In the genomic region with DNA sequence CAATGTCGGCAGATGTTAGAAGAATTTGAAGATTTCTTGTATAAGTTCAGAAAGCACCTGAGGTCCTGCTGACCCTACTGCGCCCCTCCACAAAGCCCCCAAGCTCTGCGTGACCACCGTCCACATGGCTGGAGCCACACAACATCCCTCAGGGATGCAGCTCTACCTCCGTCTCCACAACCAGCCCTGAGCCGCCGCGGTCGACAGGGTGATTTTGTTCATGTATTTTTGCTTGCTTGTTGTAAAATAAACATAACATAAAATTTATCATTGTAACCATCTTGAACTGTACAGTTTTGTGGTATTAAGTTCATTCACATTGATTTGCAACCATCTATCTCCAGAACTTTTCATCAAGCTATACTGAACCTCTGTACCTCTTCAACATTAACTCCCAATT, we compare ENCODE assay signal across 25 cellular contexts. TPM values are rescaled to one million over a fixed set of nuclear protein-coding genes. Genes with fewer than 3 reads are reported as not detected.
"Had no signal": no experiment of that assay in that cellular context is flagged by ENCODE, and none has a peak within 500 bp of the region (broad histone marks: within the 10 kb centered on the region; RNA-seq: fewer than 3 reads in every experiment).

No MANE protein-coding gene starts in this region.

- DNase-seq: Kasumi-1; MM.1S; NCI-H1092 treated with DMSO at 0.1 percent for 48 hours; NCI-H1436; NCI-H187; NCI-H2029; NCI-H2081 treated with DMSO at 0.1 percent for 48 hours; NCI-H2171; NCI-H226; NCI-H446; NCI-H510A; NCI-H524 treated with DMSO at 0.1 percent for 48 hours; NCI-H69; NCI-H774; NK-92 treated with Interleukin-12 subunit alpha and Interleukin-12 subunit beta, amount 100 ng/mL, for 24 hours; PC-3; SHP77; SK-N-SH had no signal

- H3K27ac ChIP-seq: HL-60, KMS-11, RWPE1 had no signal

- H3K9me3 ChIP-seq: SK-N-SH had no signal

- ATAC-seq: K562, Panc1, PC-3 had no signal

- H3K4me3 ChIP-seq: K562 had no signal

- H3K9ac ChIP-seq: KMS-11, SK-N-SH had no signal

RNA-seq across cellular contexts. Expression of a gene that starts 50.5 kb away (rescaled TPM):
- total RNA-seq: K562, M059J, OCI-LY7, PC-3 had no signal
